In the genomic region with DNA sequence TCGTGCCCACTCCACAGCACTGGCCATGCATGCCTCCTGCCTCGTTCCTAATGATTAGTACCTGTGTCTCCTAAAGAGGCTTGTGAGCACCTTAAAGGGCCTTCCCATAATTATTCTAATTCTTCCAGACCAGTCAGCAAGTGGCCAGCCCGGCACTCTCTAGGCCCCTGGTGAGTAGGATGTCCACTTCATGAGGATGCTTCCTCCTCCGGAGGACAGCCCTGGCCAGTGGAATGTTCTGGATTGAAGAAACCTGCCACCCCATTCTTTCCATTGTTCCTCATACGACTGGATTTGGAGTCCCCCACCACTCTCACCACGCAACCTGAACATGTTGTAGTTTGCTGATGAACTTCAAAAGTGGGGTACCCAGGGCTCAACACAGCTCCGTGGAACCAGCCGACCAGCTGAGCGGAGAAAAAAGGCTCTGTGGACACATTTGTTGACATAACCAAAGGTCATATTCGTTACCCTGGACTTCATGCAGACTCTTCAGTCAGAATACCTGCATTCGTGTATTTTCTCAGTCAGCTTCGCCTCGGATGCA, we compare ENCODE assay signal across 9 cellular contexts. TPM values are rescaled to one million over a fixed set of nuclear protein-coding genes. Genes with fewer than 3 reads are reported as not detected.
DNase-seq lines count a peak whose midpoint lies in the region; TF ChIP-seq lines count a peak whose summit lies in the region.
"Had no signal": no experiment of that assay in that cellular context is flagged by ENCODE, and none has a peak within 500 bp of the region (broad histone marks: within the 10 kb centered on the region; RNA-seq: fewer than 3 reads in every experiment).

No MANE protein-coding gene starts in this region.

- no peak overlapping the region for H3K27ac ChIP-seq in CD8-positive, alpha-beta memory T cell (ENCODE audit: low read depth, low read length)
- H3K27ac ChIP-seq in OCI-LY3 (ENCODE audit: low read length): no peak overlapping the region
- no peak overlapping the region for H3K27ac ChIP-seq in esophagus muscularis mucosa (replicated peaks in 1 of 4)
- H3K27ac ChIP-seq in sigmoid colon: peak overlapping the region in 3 of 4 donors; percentile 93 to 96 (median 93)

- peak overlapping the region; percentile 56 for H3K4me2 ChIP-seq in OCI-LY3 (ENCODE audit: low read length)

- WGBS in esophagus muscularis mucosa: 41% methylated on average over 11 of the region's 13 CpGs
- 38 to 50% methylated on average over 13 of the region's 13 CpGs for WGBS in sigmoid colon, 2 donors

- H3K4me1 ChIP-seq in CD8-positive, alpha-beta memory T cell (ENCODE audit: insufficient read depth, low read length): peaks cover 36% of the 10 kb centered on the region
- H3K4me1 ChIP-seq in OCI-LY3 (ENCODE audit: low read length) (peaks cover 8% of the 10 kb centered on the region), esophagus muscularis mucosa (peaks cover 4 to 35% (median 27%) of the 10 kb centered on the region in 4 donors), sigmoid colon (peaks cover 0 to 61% (median 55%) of the 10 kb centered on the region in 4 donors)

- H3K9ac ChIP-seq in OCI-LY3 (ENCODE audit: low read length): 0 out of 2 replicates have a peak overlapping the region, but pooled peaks have one; percentile 5

- H3K27me3 ChIP-seq in CD8-positive, alpha-beta memory T cell (ENCODE audit: insufficient read depth, low read length, poor library complexity, severe bottlenecking): no peaks in the 10 kb centered on the region
- H3K27me3 ChIP-seq in OCI-LY3 (ENCODE audit: low read depth, low read length) (peaks cover 8% of the 10 kb centered on the region), esophagus muscularis mucosa (no peaks in the 10 kb centered on the region), sigmoid colon (no peaks in the 10 kb centered on the region)

- TF ChIP-seq POLR2A in esophagus muscularis mucosa (IDR thresholded peaks at IDR 0.05; ENCODE audit: low read depth): no peak
- no peak for TF ChIP-seq POLR2A in sigmoid colon (IDR thresholded peaks at IDR 0.05)

- no peaks in the 10 kb centered on the region for H4K20me1 ChIP-seq in OCI-LY3 (ENCODE audit: insufficient read depth, low read length)

- peak overlapping the region in 6 of 8 donors; percentile 24 to 78 (median 45) for H3K27ac Mint-ChIP-seq in CD8-positive, alpha-beta memory T cell
- H3K27ac Mint-ChIP-seq: activated naive CD8-positive, alpha-beta T cell treated with anti-CD3 and anti-CD28 coated beads, Interleukin-2, amount 10 ng/mL, durations not matched to agents 7 days and 5 days; progenitor cell of endocrine pancreas had no signal

- TF ChIP-seq CTCF in OCI-LY3 (IDR thresholded peaks at IDR 0.05; ENCODE audit: low read depth, low read length): no peak
- no peak for TF ChIP-seq CTCF in esophagus muscularis mucosa (IDR thresholded peaks at IDR 0.05)
- TF ChIP-seq CTCF in sigmoid colon (IDR thresholded peaks at IDR 0.05): no peak

- H3K79me2 ChIP-seq in OCI-LY3 (ENCODE audit: low read length): no peaks in the 10 kb centered on the region

- no peak for DNase-seq in CD8-positive, alpha-beta memory T cell
- DNase-seq in esophagus muscularis mucosa (ENCODE audit: extremely low spot score) (peak; percentile 86), sigmoid colon (peak; percentile 62), SIG-M5 treated with dmso at 0.1 percent for 504 hours (lab: John Stamatoyannopoulos, UW; ENCODE audit: unreplicated experiment) (no peak), dedifferentiated amniotic fluid mesenchymal stem cell (ENCODE audit: extremely low spot score) (no peak)
- DNase-seq in effector CD8-positive, alpha-beta T cell (lab: John Stamatoyannopoulos, UW): no peak

- H3K27me3 Mint-ChIP-seq in CD8-positive, alpha-beta memory T cell: no peaks in the 10 kb centered on the region
- H3K27me3 Mint-ChIP-seq: activated naive CD8-positive, alpha-beta T cell treated with anti-CD3 and anti-CD28 coated beads, Interleukin-2, amount 10 ng/mL, durations not matched to agents 7 days and 5 days had no signal

- CTCF ChIA-PET in CD8-positive, alpha-beta memory T cell (lab: Charles Lee): interaction anchor here (0.7 to 2.5 kb wide), 41 partner anchors 10 to 588 kb away, joined by 3 to 21 read pairs (median 3); a partner anchor contains a TSS

- H3K36me3 ChIP-seq in CD8-positive, alpha-beta memory T cell (ENCODE audit: insufficient read depth, low read length): no peaks in the 10 kb centered on the region
- no peaks in the 10 kb centered on the region for H3K36me3 ChIP-seq in OCI-LY3 (replicated peaks; ENCODE audit: low read depth, low read length)
- no peaks in the 10 kb centered on the region for H3K36me3 ChIP-seq in esophagus muscularis mucosa
- no peaks in the 10 kb centered on the region for H3K36me3 ChIP-seq in sigmoid colon

- no peaks in the 10 kb centered on the region for H3K9me3 Mint-ChIP-seq in CD8-positive, alpha-beta memory T cell

- H3K4me3 Mint-ChIP-seq in CD8-positive, alpha-beta memory T cell: no peak overlapping the region
- H3K4me3 Mint-ChIP-seq: activated naive CD8-positive, alpha-beta T cell treated with anti-CD3 and anti-CD28 coated beads, Interleukin-2, amount 10 ng/mL, durations not matched to agents 7 days and 5 days had no signal

- no peak overlapping the region for H3K4me3 ChIP-seq in CD8-positive, alpha-beta memory T cell (ENCODE audit: low read length)
- peak overlapping the region; percentile 29; the same call in 1 of the 2 replicates for H3K4me3 ChIP-seq in OCI-LY3 (ENCODE audit: low read length)
- H3K4me3 ChIP-seq in esophagus muscularis mucosa: no peak overlapping the region
- H3K4me3 ChIP-seq in sigmoid colon: no peak overlapping the region

- intact Hi-C loops in esophagus muscularis mucosa (cut with DNase I): loop anchor here (1.0 to 2.0 kb wide), 4 partner anchors 298 to 500 kb away; no protein-coding TSS in a partner anchor
- intact Hi-C loops in sigmoid colon (cut with DNase I): loop anchor here (2.0 kb wide), 2 partner anchors 298 to 500 kb away; no protein-coding TSS in a partner anchor

- peaks cover 37 to 48% (median 43%) of the 10 kb centered on the region in 3 donors for H3K4me1 Mint-ChIP-seq in CD8-positive, alpha-beta memory T cell

- H3K9me3 ChIP-seq in CD8-positive, alpha-beta memory T cell (ENCODE audit: low read length): no peaks in the 10 kb centered on the region
- H3K9me3 ChIP-seq in OCI-LY3 (ENCODE audit: insufficient read depth, low read length): no peaks in the 10 kb centered on the region
- H3K9me3 ChIP-seq in esophagus muscularis mucosa: no peaks in the 10 kb centered on the region
- no peaks in the 10 kb centered on the region for H3K9me3 ChIP-seq in sigmoid colon

- POLR2A ChIA-PET in CD8-positive, alpha-beta memory T cell (lab: Charles Lee): interaction anchor here (0.5 kb wide), 2 partner anchors 296 to 490 kb away, joined by 4 to 5 read pairs; no protein-coding TSS in a partner anchor

- no peak for TF ChIP-seq EP300 in esophagus muscularis mucosa (IDR thresholded peaks at IDR 0.05)
- TF ChIP-seq EP300 in sigmoid colon (IDR thresholded peaks at IDR 0.05): no peak

- peak overlapping the region; percentile 77 for H2AFZ ChIP-seq in OCI-LY3 (ENCODE audit: low read depth, low read length)

- no peaks in the 10 kb centered on the region for H3K36me3 Mint-ChIP-seq in CD8-positive, alpha-beta memory T cell
- H3K36me3 Mint-ChIP-seq: activated naive CD8-positive, alpha-beta T cell treated with anti-CD3 and anti-CD28 coated beads, Interleukin-2, amount 10 ng/mL, durations not matched to agents 7 days and 5 days had no signal

RNA-seq across cellular contexts. Expression of a gene that starts 46.7 kb away (rescaled TPM):
- total RNA-seq in CD8-positive, alpha-beta memory T cell: 100 to 1,000 TPM; 125 to 132 TPM
- 110 TPM for polyA plus RNA-seq in CD8-positive, alpha-beta memory T cell
- total RNA-seq in esophagus muscularis mucosa: 100 to 1,000 TPM in 1 of 4 donors, 10 to 100 TPM in 3; 82.3 to 157 (median 85.1) TPM
- total RNA-seq in sigmoid colon: 100 to 1,000 TPM; 134 to 195 (median 169) TPM
- polyA plus RNA-seq in sigmoid colon: 10 to 100 TPM in 1 of 3 donors, 1 to 10 TPM in 2; 5.4 to 62.2 (median 6.9) TPM

Comparison
In these comparisons a context has a peak if more than half of its experiments do, and no peak if none do; other contexts are left out.
1. DNase-seq: peak in esophagus muscularis mucosa (single experiment) and sigmoid colon (single experiment); none in CD8-positive, alpha-beta memory T cell (0 of 5), SIG-M5 treated with dmso at 0.1 percent for 504 hours (single experiment), effector CD8-positive, alpha-beta T cell (single experiment) and dedifferentiated amniotic fluid mesenchymal stem cell (single experiment).
2. H3K27ac ChIP-seq: peak in sigmoid colon (3 of 4); none in CD8-positive, alpha-beta memory T cell (single experiment), OCI-LY3 (single experiment) and esophagus muscularis mucosa (0 of 4).